ENCODE assay signal across 7 cellular contexts in the genomic region with DNA sequence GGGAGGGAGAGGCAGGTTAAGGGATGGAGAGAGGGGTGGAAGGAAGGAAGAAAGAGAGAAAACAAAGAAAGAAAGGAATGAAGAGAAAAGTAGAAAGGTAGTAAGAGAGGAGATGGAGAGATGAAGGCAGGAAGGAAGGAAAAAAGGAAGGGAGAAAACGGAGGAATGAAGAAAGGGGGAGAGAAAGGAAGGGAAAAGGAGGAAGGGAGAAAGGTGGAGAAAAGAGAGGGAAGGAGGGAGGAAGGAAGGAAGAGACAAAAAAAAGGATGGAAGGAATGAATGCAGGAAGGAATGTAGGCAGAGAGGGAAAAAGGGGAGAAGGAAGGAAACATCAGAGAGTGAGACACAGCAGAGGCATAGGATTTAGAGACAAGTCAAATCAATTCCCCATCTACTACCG.
"Had no signal": no experiment of that assay in that cellular context is flagged by ENCODE, and none has a peak within 500 bp of the region (broad histone marks: within the 10 kb centered on the region; RNA-seq: fewer than 3 reads in every experiment).

No MANE protein-coding gene starts in this region.

- DNase-seq: GM23248, H7, KBM-7 had no signal

- H3K4me3 ChIP-seq: GM23248, HAP-1 had no signal

- H3K4me1 Mint-ChIP-seq: IgD-negative memory B cell had no signal

- H3K9me3 ChIP-seq: HAP-1 had no signal

- H3K4me1 ChIP-seq: HAP-1 had no signal

- H3K27me3 Mint-ChIP-seq: IgD-negative memory B cell had no signal

- ATAC-seq: HCT116 had no signal

- H3K36me3 Mint-ChIP-seq: IgD-negative memory B cell had no signal

- H3K36me3 ChIP-seq: HAP-1 had no signal

- H3K27ac ChIP-seq: GM23248, KMS-11 had no signal
